26 cellular contexts compared by ENCODE assay signal in the genomic region with DNA sequence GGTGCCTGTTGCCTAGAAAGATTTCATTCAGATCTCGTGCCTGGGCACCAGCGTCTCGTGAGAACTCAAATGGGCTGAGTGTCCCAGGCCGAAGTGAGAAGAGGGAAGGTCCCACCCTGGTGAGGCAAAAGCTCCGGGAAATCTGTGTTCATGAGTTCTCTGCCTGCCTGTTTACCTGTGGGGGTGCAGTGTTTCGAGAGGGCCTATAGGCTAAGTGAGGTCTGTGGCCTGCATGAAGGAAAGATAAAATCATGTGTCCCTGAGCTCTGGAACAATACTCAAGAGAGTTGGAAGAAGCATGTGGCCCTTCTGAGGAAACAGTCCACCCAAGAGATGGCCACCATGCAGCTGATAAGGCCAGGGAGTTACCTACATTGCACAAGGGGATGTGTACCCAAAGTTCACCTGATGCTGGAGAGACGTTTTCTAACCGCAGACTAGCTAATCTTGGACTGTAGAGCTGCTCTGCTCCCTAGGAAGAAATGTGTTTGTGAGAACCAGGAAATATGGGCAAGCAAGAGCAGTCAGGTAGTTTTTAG.
DNase-seq lines count a peak whose midpoint lies in the region; ATAC-seq, FAIRE-seq and TF ChIP-seq lines count a peak whose summit lies in the region.
"Had no signal": no experiment of that assay in that cellular context is flagged by ENCODE, and none has a peak within 500 bp of the region (broad histone marks: within the 10 kb centered on the region; RNA-seq: fewer than 3 reads in every experiment).

No MANE protein-coding gene starts in this region.

- H3K27ac Mint-ChIP-seq in nephron progenitor cell: peak overlapping the region; percentile 15
- H3K27ac Mint-ChIP-seq: activated T-helper 1 cell treated with anti-CD3 and anti-CD28 coated beads, Interleukin-12 subunit alpha, Interleukin-12 subunit beta, Interleukin-2, Interleukin-4 antibody, amounts not matched to agents 30 ng/mL and 10 ng/mL and 1 ng/mL, durations not matched to agents 14 hours and 24 hours and 36 hours; dendritic cell treated with granulocyte-macrophage colony-stimulating factor and Interleukin-4, amounts not matched to agents 40 ng/mL and 50 ng/mL, for 4 days; T-cell had no signal

- WGBS in A549 (ENCODE audit: missing lambda C conversion rate): 88% methylated on average over 8 of the region's 8 CpGs

- H3K4me1 Mint-ChIP-seq in nephron progenitor cell: peaks cover 34% of the 10 kb centered on the region

- H3K27me3 ChIP-seq in Loucy (ENCODE audit: insufficient read depth, low read length, poor library complexity, severe bottlenecking): no peaks in the 10 kb centered on the region
- H3K27me3 ChIP-seq: gastroesophageal sphincter, suprapubic skin had no signal

- H3K4me1 ChIP-seq in A549 (peaks cover 40% of the 10 kb centered on the region), Loucy (ENCODE audit: insufficient read depth, low read length, poor library complexity, severe bottlenecking) (no peaks in the 10 kb centered on the region)

- TF ChIP-seq RAD21 in A549 (conservative IDR thresholded peaks at IDR 0.05 in 1 of 2, IDR thresholded peaks at IDR 0.05 in 1 of 2): no peak

- POLR2A ChIA-PET in A549 (lab: Yijun Ruan, JAX): no interaction called here

- H3K36me3 Mint-ChIP-seq in nephron progenitor cell (ENCODE audit: low read depth): no peaks in the 10 kb centered on the region
- H3K36me3 Mint-ChIP-seq: T-cell had no signal

- no peaks in the 10 kb centered on the region for H3K79me2 ChIP-seq in Loucy (ENCODE audit: insufficient read depth, low read length)

- no peaks in the 10 kb centered on the region for H3F3A ChIP-seq in Loucy (ENCODE audit: low read depth)

- H3K9me3 ChIP-seq in A549: peaks cover 16% of the 10 kb centered on the region; the same call in 2 of the 3 replicates
- H3K9me3 ChIP-seq in Loucy (ENCODE audit: insufficient read depth, low read depth, low read length): peaks cover 4% of the 10 kb centered on the region; the same call in 1 of the 2 replicates
- H3K9me3 ChIP-seq: suprapubic skin had no signal

- no peak overlapping the region for H3K9ac ChIP-seq in Loucy (ENCODE audit: low read depth, low read length, poor library complexity, severe bottlenecking)

- CTCF ChIA-PET in A549 (lab: Yijun Ruan, JAX): interaction anchor here (1.2 to 4.6 kb wide), 9 partner anchors 8 to 127 kb away, joined by 3 to 30 read pairs (median 4); a partner anchor contains a TSS

- H3K36me3 ChIP-seq in Loucy (ENCODE audit: insufficient read depth, low read length): no peaks in the 10 kb centered on the region
- H3K36me3 ChIP-seq: gastroesophageal sphincter, suprapubic skin had no signal

- no peak for DNase-seq in A549 (ENCODE audit: low read depth in 1 of 2, low spot score in 1 of 2)
- peak; percentile 32 for DNase-seq in islet precursor cell
- DNase-seq in nephron progenitor cell: no peak
- DNase-seq: activated CD4-positive, alpha-beta T cell treated with anti-CD3 and anti-CD28 coated beads for 48 hours; activated naive CD4-positive, alpha-beta T cell treated with anti-CD3 and anti-CD28 coated beads, Interleukin-2, amount 50 U/mL, for 16 hours; aorta; caudate nucleus; EL; hypothalamus; NCI-H1417; nucleus accumbens; stimulated activated CD4-positive, alpha-beta T cell treated with anti-CD3 and anti-CD28 coated beads, Interleukin-2, amount 100 ng/mL, for 24 hours; T-cell had no signal

- no peak for TF ChIP-seq EP300 in A549 (IDR thresholded peaks at IDR 0.05)

- TF ChIP-seq CTCF in A549 (IDR thresholded peaks at IDR 0.05) (no peak), Loucy (conservative IDR thresholded peaks at IDR 0.05; ENCODE audit: low read length) (no peak), nephron progenitor cell (IDR thresholded peaks at IDR 0.05) (no peak)

- H2AFZ ChIP-seq in Loucy (ENCODE audit: low read length): peak overlapping the region; percentile 59; the same call in 1 of the 2 replicates

- ATAC-seq in A549 (peak in 1 of 2 experiments; percentile 14; a peak in 1 of 6 replicates), GM18498 (IDR thresholded peaks at IDR 0.05; ENCODE audit: unreplicated experiment) (no peak), HG02884 (IDR thresholded peaks at IDR 0.05; ENCODE audit: unreplicated experiment) (no peak), GM18858 (IDR thresholded peaks at IDR 0.05; ENCODE audit: unreplicated experiment) (no peak), GM18519 (IDR thresholded peaks at IDR 0.05; ENCODE audit: low FRiP score, unreplicated experiment) (no peak)
- ATAC-seq: gastroesophageal sphincter, T-cell had no signal

- no peak overlapping the region for H3K4me2 ChIP-seq in A549
- no peak overlapping the region for H3K4me2 ChIP-seq in Loucy (ENCODE audit: low read depth, low read length, poor library complexity, severe bottlenecking)
- H3K4me2 ChIP-seq: smooth muscle cell had no signal

- H3K27me3 Mint-ChIP-seq in nephron progenitor cell (ENCODE audit: low read depth, poor library complexity): peaks cover 13% of the 10 kb centered on the region
- H3K27me3 Mint-ChIP-seq: T-cell had no signal

- no peak for FAIRE-seq in A549 (lab: Jason Lieb, UNC)
- FAIRE-seq: endometrium, GM12892, islet of Langerhans had no signal

- no peak for TF ChIP-seq POLR2A in A549 (IDR thresholded peaks at IDR 0.05; ENCODE audit: low read length)

- H3K27ac ChIP-seq in A549: peak overlapping the region; percentile 44 to 76; a peak in 3 of 6 replicates
- H3K27ac ChIP-seq: gastroesophageal sphincter, suprapubic skin had no signal

- no peaks in the 10 kb centered on the region for H3K9me2 ChIP-seq in Loucy (replicated peaks; ENCODE audit: low read depth, low read length)

- H3K9me3 Mint-ChIP-seq in nephron progenitor cell: peaks cover 14% of the 10 kb centered on the region

- H3K4me3 Mint-ChIP-seq in nephron progenitor cell: no peak overlapping the region
- H3K4me3 Mint-ChIP-seq: activated T-helper 1 cell treated with anti-CD3 and anti-CD28 coated beads, Interleukin-12 subunit alpha, Interleukin-12 subunit beta, Interleukin-2, Interleukin-4 antibody, amounts not matched to agents 30 ng/mL and 10 ng/mL and 1 ng/mL, durations not matched to agents 14 hours and 24 hours and 36 hours; dendritic cell treated with granulocyte-macrophage colony-stimulating factor and Interleukin-4, amounts not matched to agents 40 ng/mL and 50 ng/mL, for 4 days; T-cell had no signal

- no peaks in the 10 kb centered on the region for H4K20me1 ChIP-seq in Loucy (ENCODE audit: insufficient read depth, low read length, poor library complexity, severe bottlenecking)

- no peak overlapping the region for H3K4me3 ChIP-seq in A549
- H3K4me3 ChIP-seq in Loucy (ENCODE audit: low read length, poor library complexity, severe bottlenecking): no peak overlapping the region
- H3K4me3 ChIP-seq: gastroesophageal sphincter, smooth muscle cell, suprapubic skin had no signal

TF ChIP-seq in A549, 52 proteins besides CTCF, POLR2A, EP300 and RAD21:
- no peak for TF ChIP-seq NPAS2 (CRISPR knock-in tag; IDR thresholded peaks at IDR 0.05; ENCODE audit: borderline replicate concordance)
- no peak for TF ChIP-seq ZNF302 (CRISPR knock-in tag; IDR thresholded peaks at IDR 0.05)
